ENCODE assay signal across 8 cellular contexts in the genomic region with DNA sequence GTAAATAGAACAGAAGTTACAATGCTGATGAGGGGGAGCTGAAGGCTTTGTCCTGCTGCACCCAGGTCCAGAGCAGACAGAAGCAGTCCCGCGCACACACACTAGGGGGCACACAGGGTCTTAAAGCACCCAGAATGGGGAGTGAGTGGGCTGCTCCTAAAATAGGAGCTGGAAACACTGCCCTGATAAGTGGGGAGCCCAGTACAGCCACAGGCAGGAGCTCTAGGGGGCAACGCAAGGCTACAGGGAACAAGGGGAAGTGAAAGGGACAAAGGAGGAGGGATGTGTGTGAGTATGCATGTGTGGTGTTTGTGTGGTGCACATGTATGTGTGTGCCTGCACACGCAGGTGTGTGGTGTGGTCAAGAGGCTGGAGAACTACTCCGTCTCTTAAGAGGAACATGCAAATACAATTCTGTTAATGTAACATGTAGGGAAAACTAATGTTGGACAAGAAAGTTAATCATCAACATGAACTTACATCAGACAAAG.
DNase-seq lines count a peak whose midpoint lies in the region; ATAC-seq and TF ChIP-seq lines count a peak whose summit lies in the region.

No MANE protein-coding gene starts in this region.

- no peaks in the 10 kb centered on the region for H3K27me3 ChIP-seq in esophagus squamous epithelium

- TF ChIP-seq CTCF in esophagus squamous epithelium (IDR thresholded peaks at IDR 0.05), result peak; percentile 19 to 65 (median 42)
- no peak for TF ChIP-seq CTCF in lower leg skin (IDR thresholded peaks at IDR 0.05)

- intact Hi-C loops in esophagus squamous epithelium (cut with DNase I) (no loop called here), lower leg skin (cut with DNase I; ENCODE audit: low total_unique reads) (no loop called here)

- TF ChIP-seq POLR2A in esophagus squamous epithelium (IDR thresholded peaks at IDR 0.05) (no peak), lower leg skin (IDR thresholded peaks at IDR 0.05) (no peak)

- no peak overlapping the region for H3K27ac Mint-ChIP-seq in T-helper 2 cell treated with Interferon-gamma antibody and Interleukin-4, amounts not matched to agents 5 μg/mL and 100 μg/mL, for 36 hours

- peak; percentile 72 for ATAC-seq in GM19043 (IDR thresholded peaks at IDR 0.05; ENCODE audit: low read depth, unreplicated experiment)
- peak; percentile 61 for ATAC-seq in HG03378 (IDR thresholded peaks at IDR 0.05; ENCODE audit: unreplicated experiment)

- H3K27me3 Mint-ChIP-seq in T-helper 2 cell treated with Interferon-gamma antibody and Interleukin-4, amounts not matched to agents 5 μg/mL and 100 μg/mL, for 36 hours (ENCODE audit: low read depth), result peaks cover 11% of the 10 kb centered on the region

- peak; percentile 45 for DNase-seq in DMS53 (lab: John Stamatoyannopoulos, UW)
- DNase-seq in T-helper 2 cell treated with Interferon-gamma antibody and Interleukin-4, amounts not matched to agents 5 μg/mL and 100 μg/mL, for 36 hours (ENCODE audit: low spot score), result peak; percentile 13
- no peak for DNase-seq in esophagus squamous epithelium (lab: John Stamatoyannopoulos, UW)
- peak; percentile 26 for DNase-seq in stimulated activated CD4-positive, alpha-beta T cell treated with anti-CD3 and anti-CD28 coated beads, Interleukin-12 subunit alpha, Interleukin-12 subunit beta, amount 100 ng/mL, for 4 hours
- no peak for DNase-seq in lower leg skin (ENCODE audit: low spot score in 2 of 2)
- no peak for DNase-seq in NCI-H187 treated with DMSO at 0.1 percent for 48 hours (lab: John Stamatoyannopoulos, UW)

- H3K9me3 ChIP-seq in esophagus squamous epithelium, result no peaks in the 10 kb centered on the region

- no peak overlapping the region for H3K4me3 Mint-ChIP-seq in T-helper 2 cell treated with Interferon-gamma antibody and Interleukin-4, amounts not matched to agents 5 μg/mL and 100 μg/mL, for 36 hours

- no peak overlapping the region for H3K4me3 ChIP-seq in esophagus squamous epithelium
- H3K4me3 ChIP-seq in lower leg skin (ENCODE audit: low read depth, poor library complexity, severe bottlenecking), result no peak overlapping the region

- peaks cover 0 to 3% (median 0%) of the 10 kb centered on the region in 3 donors for H3K4me1 ChIP-seq in esophagus squamous epithelium

- H3K9me3 Mint-ChIP-seq in T-helper 2 cell treated with Interferon-gamma antibody and Interleukin-4, amounts not matched to agents 5 μg/mL and 100 μg/mL, for 36 hours, result no peaks in the 10 kb centered on the region

- no peaks in the 10 kb centered on the region for H3K36me3 ChIP-seq in esophagus squamous epithelium

- no peaks in the 10 kb centered on the region for H3K36me3 Mint-ChIP-seq in T-helper 2 cell treated with Interferon-gamma antibody and Interleukin-4, amounts not matched to agents 5 μg/mL and 100 μg/mL, for 36 hours (ENCODE audit: low read depth)

- WGBS in esophagus squamous epithelium, 2 donors, result 63 to 64% methylated on average over 5 of the region's 5 CpGs
- 72 to 81% methylated on average over 5 of the region's 5 CpGs for WGBS in lower leg skin, 2 donors

- H3K27ac ChIP-seq in esophagus squamous epithelium, result no peak overlapping the region

- no peaks in the 10 kb centered on the region for H3K4me1 Mint-ChIP-seq in T-helper 2 cell treated with Interferon-gamma antibody and Interleukin-4, amounts not matched to agents 5 μg/mL and 100 μg/mL, for 36 hours (ENCODE audit: low read depth)

Comparison
In these comparisons a context has a peak if more than half of its experiments do, and no peak if none do; other contexts are left out.
1. DNase-seq: peak in DMS53 (single experiment), T-helper 2 cell treated with Interferon-gamma antibody and Interleukin-4, amounts not matched to agents 5 μg/mL and 100 μg/mL, for 36 hours (single experiment) and stimulated activated CD4-positive, alpha-beta T cell treated with anti-CD3 and anti-CD28 coated beads, Interleukin-12 subunit alpha, Interleukin-12 subunit beta, amount 100 ng/mL, for 4 hours (single experiment); none in esophagus squamous epithelium (single experiment), lower leg skin (0 of 2) and NCI-H187 treated with DMSO at 0.1 percent for 48 hours (single experiment).
2. CTCF ChIP-seq: peak in esophagus squamous epithelium (6 of 6); none in lower leg skin (0 of 3).